Comparison of ENCODE assay signal across 31 cellular contexts in genomic region chr10:116612107-116612506, GRCh38. TPM values are rescaled to one million over a fixed set of nuclear protein-coding genes. Genes with fewer than 3 reads are reported as not detected.
"Had no signal": no experiment of that assay in that cellular context is flagged by ENCODE, and none has a peak within 500 bp of the region (broad histone marks: within the 10 kb centered on the region; RNA-seq: fewer than 3 reads in every experiment).

No MANE protein-coding gene starts in this region.

- H3K27me3 ChIP-seq: ascending aorta, brain microvascular endothelial cell had no signal

- DNase-seq: activated B cell treated with CpG ODN at 0.5 μM for 24 hours; activated CD4-positive, alpha-beta memory T cell treated with anti-CD3 and anti-CD28 coated beads for 36 hours; activated CD4-positive, alpha-beta T cell treated with anti-CD3 and anti-CD28 coated beads for 4 hours; activated CD4-positive, alpha-beta T cell treated with anti-CD3 and anti-CD28 coated beads, Interleukin-2, amount 10 ng/mL, durations not matched to agents 24 days and 14 days; activated CD4-positive, alpha-beta T cell treated with anti-CD3 and anti-CD28 coated beads, Interleukin-2, amount 50 U/mL, for 1 hour; activated CD4-positive, alpha-beta T cell treated with anti-CD3 and anti-CD28 coated beads, Interleukin-2, amount 50 U/mL, for 4 hours; activated CD4-positive, CD25-positive, alpha-beta regulatory T cell treated with anti-CD3 and anti-CD28 coated beads, Interleukin-2, amount 50 U/mL, for 72 hours; activated CD8-positive, alpha-beta memory T cell treated with anti-CD3 and anti-CD28 coated beads, Interleukin-2, amount 50 U/mL, for 48 hours; activated CD8-positive, alpha-beta T cell treated with anti-CD3 and anti-CD28 coated beads for 36 hours; activated effector memory CD4-positive, alpha-beta T cell treated with Interleukin-2 at 50 U/mL for 16 hours; activated gamma-delta T cell; activated naive CD4-positive, alpha-beta T cell treated with anti-CD3 and anti-CD28 coated beads, Interleukin-2, amount 10 ng/mL, durations not matched to agents 7 days and 5 days; activated naive CD4-positive, alpha-beta T cell treated with Interleukin-2 at 50 U/mL for 16 hours; activated naive CD8-positive, alpha-beta T cell treated with anti-CD3 and anti-CD28 coated beads, Interleukin-2, amount 10 ng/mL, durations not matched to agents 7 days and 5 days; activated naive CD8-positive, alpha-beta T cell treated with anti-CD3 and anti-CD28 coated beads, Interleukin-2, amount 50 U/mL, for 24 hours; activated T-cell treated with anti-CD3 and anti-CD28 coated beads, Interleukin-2, amount 50 U/mL, for 24 hours; activated T-cell treated with anti-CD3 and anti-CD28 coated beads, Interleukin-2, amount 50 U/mL, for 48 hours; amygdala; anterior cingulate cortex; brain microvascular endothelial cell; central memory CD4-positive, alpha-beta T cell; T-helper 1 cell; T-helper 2 cell; T-helper 9 cell had no signal

- H3K27ac ChIP-seq: ascending aorta, brain microvascular endothelial cell, breast epithelium, VCaP had no signal

- H3K36me3 ChIP-seq: ascending aorta, brain microvascular endothelial cell, breast epithelium had no signal

- H3K9me3 ChIP-seq: ascending aorta, breast epithelium had no signal

- H3K4me1 ChIP-seq: ascending aorta, breast epithelium had no signal

- H3K4me3 ChIP-seq: ascending aorta, breast epithelium had no signal

RNA-seq across cellular contexts. Expression of gene PNLIPRP2, which starts 8.6 kb away (rescaled TPM):
- total RNA-seq: activated B cell treated with CpG ODN at 0.5 μM for 24 hours; activated CD4-positive, alpha-beta memory T cell treated with anti-CD3 and anti-CD28 coated beads for 36 hours; activated CD4-positive, alpha-beta T cell treated with anti-CD3 and anti-CD28 coated beads, Interleukin-2, amount 10 ng/mL, durations not matched to agents 24 days and 14 days; activated CD8-positive, alpha-beta memory T cell treated with anti-CD3 and anti-CD28 coated beads for 36 hours; activated CD8-positive, alpha-beta T cell treated with anti-CD3 and anti-CD28 coated beads for 36 hours; activated naive CD8-positive, alpha-beta T cell treated with anti-CD3 and anti-CD28 coated beads, Interleukin-2, amount 10 ng/mL, durations not matched to agents 7 days and 5 days; activated T-helper 2 cell treated with anti-CD3 and anti-CD28 coated beads, Interferon-gamma antibody, Interleukin-2, Interleukin-4, amounts not matched to agents 10 μg/mL and 5 μg/mL and 100 μg/mL, durations not matched to agents 14 hours and 24 hours and 36 hours; ascending aorta; breast epithelium; cardiac septum; cerebellum had no signal

RNA-seq across cellular contexts. Expression of gene PNLIPRP1, which starts 21.3 kb away (rescaled TPM):
- total RNA-seq: activated B cell treated with CpG ODN at 0.5 μM for 24 hours; activated CD4-positive, alpha-beta memory T cell treated with anti-CD3 and anti-CD28 coated beads for 36 hours; activated CD4-positive, alpha-beta T cell treated with anti-CD3 and anti-CD28 coated beads, Interleukin-2, amount 10 ng/mL, durations not matched to agents 24 days and 14 days; activated CD8-positive, alpha-beta memory T cell treated with anti-CD3 and anti-CD28 coated beads for 36 hours; activated CD8-positive, alpha-beta T cell treated with anti-CD3 and anti-CD28 coated beads for 36 hours; activated naive CD8-positive, alpha-beta T cell treated with anti-CD3 and anti-CD28 coated beads, Interleukin-2, amount 10 ng/mL, durations not matched to agents 7 days and 5 days; activated T-helper 2 cell treated with anti-CD3 and anti-CD28 coated beads, Interferon-gamma antibody, Interleukin-2, Interleukin-4, amounts not matched to agents 10 μg/mL and 5 μg/mL and 100 μg/mL, durations not matched to agents 14 hours and 24 hours and 36 hours; ascending aorta; breast epithelium; cardiac septum; cerebellum had no signal
